ENCODE assay signal across 31 cellular contexts in genomic region chr12:51865470-51865745, GRCh38. TPM values are rescaled to one million over a fixed set of nuclear protein-coding genes. Genes with fewer than 3 reads are reported as not detected.
DNase-seq lines count a peak whose midpoint lies in the region; ATAC-seq and TF ChIP-seq lines count a peak whose summit lies in the region.
"Had no signal": no experiment of that assay in that cellular context is flagged by ENCODE, and none has a peak within 500 bp of the region (broad histone marks: within the 10 kb centered on the region; RNA-seq: fewer than 3 reads in every experiment).

No MANE protein-coding gene starts in this region.

- POLR2A ChIA-PET in Caco-2 (lab: Charles Lee) = interaction anchor here (0.5 kb wide), 1 partner anchor 1076 kb away, joined by 3 read pairs; no protein-coding TSS in a partner anchor
- POLR2A ChIA-PET in WTC11 (lab: Charles Lee) = interaction anchor here (1.0 to 1.6 kb wide), 3 partner anchors 9 to 45 kb away, joined by 4 to 7 read pairs (median 7); no protein-coding TSS in a partner anchor

- ATAC-seq in WTC11 (no peak), GM18498 (IDR thresholded peaks at IDR 0.05; ENCODE audit: unreplicated experiment) (no peak)
- ATAC-seq in activated naive CD8-positive, alpha-beta T cell treated with anti-CD3 and anti-CD28 coated beads, Interleukin-2, amount 50 U/mL, for 24 hours = no peak
- ATAC-seq: activated CD8-positive, alpha-beta T cell treated with anti-CD3 and anti-CD28 coated beads, Interleukin-2, amount 10 ng/mL, durations not matched to agents 7 days and 5 days; activated T-helper 17 cell treated with anti-CD3 and anti-CD28 coated beads, Interleukin-2, amount 50 U/mL, for 72 hours; mucosa of descending colon; natural killer cell; stimulated activated naive CD8-positive, alpha-beta T cell treated with anti-CD3 and anti-CD28 coated beads, Interleukin-15, Interleukin-2, amounts not matched to agents 100 U/mL and 50 U/mL, for 24 hours had no signal

- H3K9ac ChIP-seq in trophoblast cell (ENCODE audit: low read length) = no peak overlapping the region
- H3K9ac ChIP-seq: parathyroid adenoma had no signal

- DNase-seq in Caco-2 = no peak
- DNase-seq in WTC11 (ENCODE audit: low spot score) = no peak
- DNase-seq in islet precursor cell = peak; percentile 81
- DNase-seq in trophoblast cell = no peak
- DNase-seq in activated naive CD8-positive, alpha-beta T cell treated with anti-CD3 and anti-CD28 coated beads, Interleukin-2, amount 50 U/mL, for 24 hours = no peak
- no peak for DNase-seq in NOMO-1 treated with dmso at 0.1 percent for 144 hours (lab: John Stamatoyannopoulos, UW; ENCODE audit: unreplicated experiment)
- DNase-seq in SIG-M5 treated with dmso at 0.1 percent for 504 hours (lab: John Stamatoyannopoulos, UW; ENCODE audit: unreplicated experiment) = no peak
- DNase-seq: activated CD4-positive, alpha-beta T cell treated with anti-CD3 and anti-CD28 coated beads for 4 hours; activated CD8-positive, alpha-beta T cell treated with anti-CD3 and anti-CD28 coated beads, Interleukin-2, amount 10 ng/mL, durations not matched to agents 7 days and 5 days; AML-193; CD4-positive, alpha-beta memory T cell; effector memory CD4-positive, alpha-beta T cell; mucosa of descending colon; natural killer cell; NCI-H146; NCI-H748 treated with DMSO at 0.1 percent for 48 hours; SHP77 treated with DMSO at 0.1 percent for 48 hours; stimulated activated naive CD8-positive, alpha-beta T cell treated with anti-CD3 and anti-CD28 coated beads, Interleukin-15, Interleukin-2, amounts not matched to agents 100 U/mL and 50 U/mL, for 24 hours; T-helper 9 cell had no signal

- H4K91ac ChIP-seq in trophoblast cell (ENCODE audit: low read depth, low read length) = peak overlapping the region; percentile 96

- H3K9me3 ChIP-seq in Caco-2 (no peaks in the 10 kb centered on the region), trophoblast cell (ENCODE audit: insufficient read depth, low read depth, low read length) (no peaks in the 10 kb centered on the region)
- H3K9me3 ChIP-seq: breast epithelium, lower lobe of right lung, mucosa of descending colon had no signal

- H2AFZ ChIP-seq in trophoblast cell (ENCODE audit: insufficient read depth, low read length, poor library complexity) = no peak overlapping the region
- H2AFZ ChIP-seq: parathyroid adenoma had no signal

- H3K4me3 Mint-ChIP-seq in Caco-2 (ENCODE audit: unreplicated experiment) (peak overlapping the region; percentile 68), WTC11 (peak overlapping the region; percentile 30; the same call in 1 of the 2 replicates)
- no peak overlapping the region for H3K4me3 Mint-ChIP-seq in activated naive CD8-positive, alpha-beta T cell treated with anti-CD3 and anti-CD28 coated beads, Interleukin-2, amount 50 U/mL, for 24 hours
- H3K4me3 Mint-ChIP-seq: activated CD8-positive, alpha-beta T cell treated with anti-CD3 and anti-CD28 coated beads, Interleukin-2, amount 10 ng/mL, durations not matched to agents 7 days and 5 days; activated naive CD4-positive, alpha-beta T cell treated with anti-CD3 and anti-CD28 coated beads, Interleukin-2, amount 50 U/mL, for 24 hours; natural killer cell had no signal

- H2AK5ac ChIP-seq in trophoblast cell (ENCODE audit: low read length) = no peak overlapping the region

- H3K4me1 ChIP-seq in Caco-2 (peaks cover 42% of the 10 kb centered on the region), trophoblast cell (ENCODE audit: control insufficient read depth in 1 of 2, insufficient read depth in 2 of 2, low read length in 2 of 2) (peaks cover 39 to 49% of the 10 kb centered on the region in 2 experiments)
- H3K4me1 ChIP-seq: breast epithelium had no signal

- H3K79me2 ChIP-seq in trophoblast cell (ENCODE audit: control insufficient read depth, insufficient read depth, low read length, poor library complexity) = no peaks in the 10 kb centered on the region
- H3K79me2 ChIP-seq: parathyroid adenoma had no signal

- peak overlapping the region; percentile 17 for H4K8ac ChIP-seq in trophoblast cell (ENCODE audit: low read depth, low read length)

- H3K14ac ChIP-seq in trophoblast cell (ENCODE audit: low read length) = no peak overlapping the region

- peak overlapping the region; percentile 26 for H2BK120ac ChIP-seq in trophoblast cell (ENCODE audit: insufficient read depth, low read length, poor library complexity)

- no peak for TF ChIP-seq CTCF in Caco-2 (IDR thresholded peaks at IDR 0.05; ENCODE audit: insufficient read depth in 1 of 2, low read depth in 1 of 2, low read length in 1 of 2, severe bottlenecking in 1 of 2, unreplicated experiment in 1 of 2)
- TF ChIP-seq CTCF in WTC11 (IDR thresholded peaks at IDR 0.05) = no peak

- no TSS peak for BruUV-seq in Caco-2 (replicated peaks; lab: Mats Ljungman, UMichigan)

- H3K4ac ChIP-seq in trophoblast cell (ENCODE audit: low read depth, low read length) = no peak overlapping the region

- intact Hi-C loops in Caco-2 (cut with micrococcal nuclease; ENCODE audit: unreplicated experiment) = loop anchor here (5.0 kb wide), 1 partner anchor 443 kb away; the partner anchor contains the start of gene SLC4A8

- peak overlapping the region; percentile 73 for H3K27ac ChIP-seq in trophoblast cell (ENCODE audit: low read depth, low read length)
- H3K27ac ChIP-seq: coronary artery, lower lobe of right lung, parathyroid adenoma, skin epidermis had no signal

- H3K36me3 ChIP-seq in Caco-2 (ENCODE audit: control insufficient read depth, insufficient read depth, low read length) (no peaks in the 10 kb centered on the region), trophoblast cell (ENCODE audit: control insufficient read depth in 1 of 2, insufficient read depth in 2 of 2, low read length in 2 of 2) (no peaks in the 10 kb centered on the region)
- H3K36me3 ChIP-seq: breast epithelium, lower lobe of right lung had no signal

- no peak overlapping the region for H4K12ac ChIP-seq in trophoblast cell (ENCODE audit: low read depth, low read length)

- H3K4me3 ChIP-seq in Caco-2 (ENCODE audit: low read depth, low read length) = no peak overlapping the region
- H3K4me3 ChIP-seq in trophoblast cell (ENCODE audit: low read depth, low read length) = no peak overlapping the region
- H3K4me3 ChIP-seq: breast epithelium, lower lobe of right lung, mucosa of descending colon, skin epidermis had no signal

- H3K27me3 ChIP-seq in Caco-2 (replicated peaks; ENCODE audit: control insufficient read depth, insufficient read depth, low read length) (no peaks in the 10 kb centered on the region), trophoblast cell (ENCODE audit: insufficient read depth, low read length) (no peaks in the 10 kb centered on the region)
- H3K27me3 ChIP-seq: breast epithelium had no signal

- H2BK5ac ChIP-seq in trophoblast cell (ENCODE audit: low read depth, low read length, poor library complexity) = peak overlapping the region; percentile 5

- H3K36me3 Mint-ChIP-seq in Caco-2 (ENCODE audit: insufficient read depth, unreplicated experiment) (peaks cover 9% of the 10 kb centered on the region), WTC11 (no peaks in the 10 kb centered on the region)
- no peaks in the 10 kb centered on the region for H3K36me3 Mint-ChIP-seq in activated naive CD8-positive, alpha-beta T cell treated with anti-CD3 and anti-CD28 coated beads, Interleukin-2, amount 50 U/mL, for 24 hours (ENCODE audit: low read depth)
- H3K36me3 Mint-ChIP-seq: activated naive CD4-positive, alpha-beta T cell treated with anti-CD3 and anti-CD28 coated beads, Interleukin-2, amount 50 U/mL, for 24 hours; CD4-positive, alpha-beta memory T cell; natural killer cell had no signal

- H3K9me3 Mint-ChIP-seq in Caco-2 (ENCODE audit: unreplicated experiment) (no peaks in the 10 kb centered on the region), WTC11 (no peaks in the 10 kb centered on the region)
- H3K9me3 Mint-ChIP-seq in activated naive CD8-positive, alpha-beta T cell treated with anti-CD3 and anti-CD28 coated beads, Interleukin-2, amount 50 U/mL, for 24 hours = no peaks in the 10 kb centered on the region
- H3K9me3 Mint-ChIP-seq: activated naive CD4-positive, alpha-beta T cell treated with anti-CD3 and anti-CD28 coated beads, Interleukin-2, amount 50 U/mL, for 24 hours; activated T-helper 17 cell treated with anti-CD3 and anti-CD28 coated beads, Interleukin-2, amount 50 U/mL, for 72 hours; natural killer cell had no signal

- H3K4me1 Mint-ChIP-seq in Caco-2 (ENCODE audit: low read depth, unreplicated experiment) = peaks cover 29% of the 10 kb centered on the region
- H3K4me1 Mint-ChIP-seq in WTC11 = peaks cover 62% of the 10 kb centered on the region
- peaks cover 23% of the 10 kb centered on the region for H3K4me1 Mint-ChIP-seq in activated naive CD8-positive, alpha-beta T cell treated with anti-CD3 and anti-CD28 coated beads, Interleukin-2, amount 50 U/mL, for 24 hours
- H3K4me1 Mint-ChIP-seq: activated T-helper 17 cell treated with anti-CD3 and anti-CD28 coated beads, Interleukin-2, amount 50 U/mL, for 72 hours had no signal

- no peak overlapping the region for H3K23ac ChIP-seq in trophoblast cell (ENCODE audit: low read length)

- H3K4me2 ChIP-seq in trophoblast cell (ENCODE audit: low read length) = peak overlapping the region; percentile 73

- CTCF ChIA-PET in Caco-2 (lab: Charles Lee) = interaction anchor here (0.9 kb wide), 1 partner anchor 13 kb away, joined by 3 read pairs; no protein-coding TSS in a partner anchor
- CTCF ChIA-PET in WTC11 (lab: Charles Lee) = interaction anchor here (1.4 to 6.4 kb wide), 8 partner anchors 8 to 160 kb away, joined by 4 to 126 read pairs (median 11); a partner anchor contains a TSS

- H3K79me1 ChIP-seq in trophoblast cell (ENCODE audit: low read length) = peaks cover 34% of the 10 kb centered on the region

- H3K27ac Mint-ChIP-seq in Caco-2 (ENCODE audit: unreplicated experiment) (peak overlapping the region; percentile 16), WTC11 (no peak overlapping the region)
- H3K27ac Mint-ChIP-seq in activated naive CD8-positive, alpha-beta T cell treated with anti-CD3 and anti-CD28 coated beads, Interleukin-2, amount 50 U/mL, for 24 hours = no peak overlapping the region
- H3K27ac Mint-ChIP-seq: activated CD8-positive, alpha-beta T cell treated with anti-CD3 and anti-CD28 coated beads, Interleukin-2, amount 10 ng/mL, durations not matched to agents 7 days and 5 days; activated naive CD4-positive, alpha-beta T cell treated with anti-CD3 and anti-CD28 coated beads, Interleukin-2, amount 50 U/mL, for 24 hours; activated T-helper 17 cell treated with anti-CD3 and anti-CD28 coated beads, Interleukin-2, amount 50 U/mL, for 72 hours; CD4-positive, alpha-beta memory T cell; natural killer cell had no signal

- no peak overlapping the region for H3K18ac ChIP-seq in trophoblast cell (ENCODE audit: low read length)

- peak overlapping the region; percentile 19 for H2BK12ac ChIP-seq in trophoblast cell (ENCODE audit: low read length)

- H3K27me3 Mint-ChIP-seq in Caco-2 (ENCODE audit: insufficient read depth, unreplicated experiment) = no peaks in the 10 kb centered on the region
- peaks cover 75% of the 10 kb centered on the region for H3K27me3 Mint-ChIP-seq in WTC11 (ENCODE audit: low read depth)
- H3K27me3 Mint-ChIP-seq in activated naive CD8-positive, alpha-beta T cell treated with anti-CD3 and anti-CD28 coated beads, Interleukin-2, amount 50 U/mL, for 24 hours = peaks cover 69% of the 10 kb centered on the region

- WGBS in trophoblast cell (ENCODE audit: extremely low coverage, insufficient coverage, insufficient read length) = no CpG with 5 or more reads among the region's 6 CpGs

RNA-seq across cellular contexts. Expression of gene FIGNL2, which starts 16.9 kb away (rescaled TPM):
- total RNA-seq in Caco-2 (2022) (3.5 and 3.6 TPM in 2 replicates), WTC11 (2021) (9.9 to 10.3 TPM (median 10.0 TPM) in 3 replicates)
- 23.9 and 25.0 TPM in 2 replicates for polyA plus RNA-seq in trophoblast cell (2013)
- total RNA-seq: H4 had no signal

RNA-seq across cellular contexts. Expression of gene ANKRD33, which starts 22.5 kb away (rescaled TPM):
- total RNA-seq in Caco-2 (2022) = not detected in 2 replicates
- total RNA-seq in WTC11 (2021) = 1.7 to 2.3 TPM (median 2.0 TPM) in 3 replicates
- polyA plus RNA-seq in trophoblast cell (2013) = 0.17 and 0.38 TPM in 2 replicates
- total RNA-seq: A673; activated CD8-positive, alpha-beta T cell treated with anti-CD3 and anti-CD28 coated beads, Interleukin-2, amount 10 ng/mL, durations not matched to agents 7 days and 5 days; activated T-helper 17 cell treated with anti-CD3 and anti-CD28 coated beads, Interleukin-2, amount 50 U/mL, for 72 hours; breast epithelium; CD4-positive, alpha-beta memory T cell; epithelial cell of proximal tubule; H4; lower lobe of right lung; natural killer cell; temporal lobe had no signal
- polyA plus RNA-seq: CD4-positive, alpha-beta memory T cell had no signal

RNA-seq across cellular contexts. Expression of gene ACVRL1, which starts 41.9 kb away (rescaled TPM):
- total RNA-seq in Caco-2 (2022) = 0.74 TPM in 1 of 2 replicates, not detected in the other
- total RNA-seq in WTC11 (2021) = 0.64 to 1.5 TPM (median 0.98 TPM) in 3 replicates
- polyA plus RNA-seq in trophoblast cell (2013) = 2.8 and 3.1 TPM in 2 replicates
- total RNA-seq: activated CD8-positive, alpha-beta T cell treated with anti-CD3 and anti-CD28 coated beads, Interleukin-2, amount 10 ng/mL, durations not matched to agents 7 days and 5 days; activated T-helper 17 cell treated with anti-CD3 and anti-CD28 coated beads, Interleukin-2, amount 50 U/mL, for 72 hours had no signal
- polyA plus RNA-seq: CD4-positive, alpha-beta memory T cell had no signal
